1 cellular context compared by ENCODE assay signal in the genomic region with DNA sequence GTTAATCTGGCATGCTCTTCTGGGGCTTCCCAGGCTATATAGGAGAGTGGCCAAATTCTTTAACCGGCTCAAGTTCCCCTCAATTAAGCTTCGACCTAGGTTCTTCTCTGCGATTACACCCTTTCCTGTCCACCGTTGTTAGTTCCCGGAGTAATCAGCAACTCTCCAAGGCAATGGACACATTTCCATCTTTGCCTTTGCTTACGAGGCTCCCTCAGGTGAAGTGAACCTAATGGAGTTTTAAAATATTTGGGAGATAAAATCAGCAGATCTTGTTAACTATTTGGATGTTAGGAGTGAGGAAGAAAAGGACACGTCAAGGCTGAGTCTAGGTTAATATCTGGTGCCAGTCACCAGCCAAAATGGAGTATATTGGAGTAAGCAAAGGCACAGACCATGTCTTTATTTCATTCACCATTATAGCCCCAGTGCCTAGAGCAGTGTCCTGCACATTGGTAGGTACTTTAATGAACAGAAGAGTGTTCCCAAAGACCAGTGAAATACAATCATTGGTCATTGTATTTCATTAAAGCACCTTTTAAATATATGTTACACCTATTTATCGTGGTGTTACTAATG.
TF ChIP-seq lines count a peak whose summit lies in the region.

No MANE protein-coding gene starts in this region.

TF ChIP-seq in GM12878, 131 proteins besides CTCF, POLR2A, EP300 and RAD21:
- no peak for TF ChIP-seq SIN3A (IDR thresholded peaks at IDR 0.05; ENCODE audit: low read depth, low read length)
- TF ChIP-seq, protein P1, sequence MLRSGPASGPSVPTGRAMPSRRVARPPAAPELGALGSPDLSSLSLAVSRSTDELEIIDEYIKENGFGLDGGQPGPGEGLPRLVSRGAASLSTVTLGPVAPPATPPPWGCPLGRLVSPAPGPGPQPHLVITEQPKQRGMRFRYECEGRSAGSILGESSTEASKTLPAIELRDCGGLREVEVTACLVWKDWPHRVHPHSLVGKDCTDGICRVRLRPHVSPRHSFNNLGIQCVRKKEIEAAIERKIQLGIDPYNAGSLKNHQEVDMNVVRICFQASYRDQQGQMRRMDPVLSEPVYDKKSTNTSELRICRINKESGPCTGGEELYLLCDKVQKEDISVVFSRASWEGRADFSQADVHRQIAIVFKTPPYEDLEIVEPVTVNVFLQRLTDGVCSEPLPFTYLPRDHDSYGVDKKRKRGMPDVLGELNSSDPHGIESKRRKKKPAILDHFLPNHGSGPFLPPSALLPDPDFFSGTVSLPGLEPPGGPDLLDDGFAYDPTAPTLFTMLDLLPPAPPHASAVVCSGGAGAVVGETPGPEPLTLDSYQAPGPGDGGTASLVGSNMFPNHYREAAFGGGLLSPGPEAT (IDR thresholded peaks at IDR 0.05; ENCODE audit: low read depth), result peak; percentile 11; the same call in 1 of the 2 replicates
